Comparison of ENCODE assay signal across 1 cellular context in genomic region chr20:20691477-20691863, GRCh38.
TF ChIP-seq lines count a peak whose summit lies in the region.

No MANE protein-coding gene starts in this region.

TF ChIP-seq in GM12878, 131 proteins besides CTCF, POLR2A, EP300 and RAD21:
- no peak for TF ChIP-seq SUPT20H (IDR thresholded peaks at IDR 0.05; ENCODE audit: borderline replicate concordance, control insufficient read depth, low read depth, low read length)
- TF ChIP-seq, protein P1, sequence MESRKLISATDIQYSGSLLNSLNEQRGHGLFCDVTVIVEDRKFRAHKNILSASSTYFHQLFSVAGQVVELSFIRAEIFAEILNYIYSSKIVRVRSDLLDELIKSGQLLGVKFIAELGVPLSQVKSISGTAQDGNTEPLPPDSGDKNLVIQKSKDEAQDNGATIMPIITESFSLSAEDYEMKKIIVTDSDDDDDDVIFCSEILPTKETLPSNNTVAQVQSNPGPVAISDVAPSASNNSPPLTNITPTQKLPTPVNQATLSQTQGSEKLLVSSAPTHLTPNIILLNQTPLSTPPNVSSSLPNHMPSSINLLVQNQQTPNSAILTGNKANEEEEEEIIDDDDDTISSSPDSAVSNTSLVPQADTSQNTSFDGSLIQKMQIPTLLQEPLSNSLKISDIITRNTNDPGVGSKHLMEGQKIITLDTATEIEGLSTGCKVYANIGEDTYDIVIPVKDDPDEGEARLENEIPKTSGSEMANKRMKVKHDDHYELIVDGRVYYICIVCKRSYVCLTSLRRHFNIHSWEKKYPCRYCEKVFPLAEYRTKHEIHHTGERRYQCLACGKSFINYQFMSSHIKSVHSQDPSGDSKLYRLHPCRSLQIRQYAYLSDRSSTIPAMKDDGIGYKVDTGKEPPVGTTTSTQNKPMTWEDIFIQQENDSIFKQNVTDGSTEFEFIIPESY (IDR thresholded peaks at IDR 0.05), result peak; percentile 71
- peak; percentile 95 for TF ChIP-seq RFX5 (IDR thresholded peaks at IDR 0.05; ENCODE audit: low read depth, low read length)
- peak; percentile 79 for TF ChIP-seq CREB1 (IDR thresholded peaks at IDR 0.05; ENCODE audit: low read depth)
- TF ChIP-seq YBX1 (IDR thresholded peaks at IDR 0.05), result no peak
- no peak for TF ChIP-seq TARDBP (IDR thresholded peaks at IDR 0.05; ENCODE audit: borderline replicate concordance)
- no peak for TF ChIP-seq EZH2 (IDR thresholded peaks at IDR 0.05; ENCODE audit: borderline replicate concordance, control insufficient read depth, low read depth, low read length)
- TF ChIP-seq CREM (IDR thresholded peaks at IDR 0.05; ENCODE audit: low read depth), result peak; percentile 54; the same call in 1 of the 2 replicates
- TF ChIP-seq ATF2 (IDR thresholded peaks at IDR 0.05; ENCODE audit: low read length), result peak; percentile 9; the same call in 1 of the 2 replicates
